4 cellular contexts compared by ENCODE assay signal in genomic region chr15:80020161-80020560, GRCh38. TPM values are rescaled to one million over a fixed set of nuclear protein-coding genes. Genes with fewer than 3 reads are reported as not detected.
"Had no signal": no experiment of that assay in that cellular context is flagged by ENCODE, and none has a peak within 500 bp of the region (broad histone marks: within the 10 kb centered on the region; RNA-seq: fewer than 3 reads in every experiment).

No MANE protein-coding gene starts in this region.

RNA-seq across cellular contexts. Expression of gene BCL2A1, which starts 49.2 kb away (rescaled TPM):
- total RNA-seq: chondrocyte, dermis blood vessel endothelial cell, fibroblast of villous mesenchyme, glomerular endothelial cell had no signal
